ENCODE assay signal across 23 cellular contexts in the genomic region with DNA sequence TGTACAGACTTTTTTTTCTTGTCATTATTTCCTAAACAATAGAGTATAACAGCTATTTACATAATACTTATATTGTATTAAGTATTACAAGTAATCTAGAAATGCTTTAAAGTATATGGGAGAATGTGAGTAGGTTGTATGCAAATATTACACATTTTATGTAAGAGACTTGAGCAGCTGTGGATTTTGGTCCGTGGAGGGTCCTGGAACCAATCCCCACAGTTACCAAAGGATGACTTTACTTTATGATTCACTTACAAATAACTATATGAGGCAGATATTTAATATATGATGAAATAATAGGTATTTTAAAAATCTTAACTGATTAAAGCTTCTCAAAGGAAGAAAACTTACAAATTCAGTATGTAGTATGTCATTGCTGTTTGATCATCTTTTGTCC. TPM values are rescaled to one million over a fixed set of nuclear protein-coding genes. Genes with fewer than 3 reads are reported as not detected.
DNase-seq lines count a peak whose midpoint lies in the region; ATAC-seq and TF ChIP-seq lines count a peak whose summit lies in the region.
"Had no signal": no experiment of that assay in that cellular context is flagged by ENCODE, and none has a peak within 500 bp of the region (broad histone marks: within the 10 kb centered on the region; RNA-seq: fewer than 3 reads in every experiment).

No MANE protein-coding gene starts in this region.

- H3K4ac ChIP-seq in IMR-90 (ENCODE audit: low read depth, low read length): no peak overlapping the region

- H4K5ac ChIP-seq in IMR-90 (ENCODE audit: low read depth, low read length): no peak overlapping the region

- ATAC-seq in IMR-90 (ENCODE audit: low read depth): no peak
- ATAC-seq in gastrocnemius medialis: no peak
- ATAC-seq in HG03280 (IDR thresholded peaks at IDR 0.05; ENCODE audit: unreplicated experiment): no peak
- ATAC-seq: GM12878, GM23338, HCT116 had no signal

- DNase-seq in GM23248: peak; percentile 40
- peak; percentile 74 for DNase-seq in IMR-90
- DNase-seq in epithelial cell of prostate (ENCODE audit: low read depth, low spot score): no peak
- no peak for DNase-seq in gastrocnemius medialis
- DNase-seq in effector memory CD4-positive, alpha-beta T cell: no peak
- no peak for DNase-seq in activated CD4-positive, alpha-beta memory T cell treated with anti-CD3 and anti-CD28 coated beads for 36 hours
- DNase-seq in RWPE1 (ENCODE audit: low spot score): no peak
- DNase-seq: CD4-positive, alpha-beta T cell; COR-L47; DMS79; KG1; NCI-H1105 treated with DMSO at 0.1 percent for 48 hours; NCI-H1694; NCI-H2081 treated with DMSO at 0.1 percent for 48 hours; NCI-H446; NCI-H526 had no signal

- no peak overlapping the region for H4K91ac ChIP-seq in IMR-90 (ENCODE audit: insufficient read depth, low read depth, low read length)

- H3K9me3 ChIP-seq in GM23248 (ENCODE audit: low read depth) (no peaks in the 10 kb centered on the region), IMR-90 (ENCODE audit: control insufficient read depth, insufficient read depth, low read length) (no peaks in the 10 kb centered on the region), gastrocnemius medialis (no peaks in the 10 kb centered on the region)
- H3K9me3 ChIP-seq in effector memory CD4-positive, alpha-beta T cell (ENCODE audit: control insufficient read depth, low read length): no peaks in the 10 kb centered on the region
- H3K9me3 ChIP-seq: BLaER1, SJSA1 had no signal

- BruUV-seq in IMR-90 (replicated peaks; lab: Mats Ljungman, UMichigan): no TSS peak

- no peak overlapping the region for H3K18ac ChIP-seq in IMR-90 (ENCODE audit: low read depth, low read length)

- in situ Hi-C loops in GM23248 (cut with MboI): no loop called here
- in situ Hi-C loops in IMR-90 (cut with MboI; ENCODE audit: low sequenced_read_pairs): no loop called here
- in situ Hi-C loops in gastrocnemius medialis (cut with MboI; ENCODE audit: low sequenced_read_pairs in 4 of 4): no loop called here

- H3K9ac ChIP-seq in GM23248 (no peak overlapping the region), IMR-90 (ENCODE audit: low read depth, low read length) (no peak overlapping the region)
- H3K9ac ChIP-seq: BLaER1 had no signal

- no peak overlapping the region for H4K8ac ChIP-seq in IMR-90 (ENCODE audit: low read depth in 2 of 2, low read length in 2 of 2)

- no peak overlapping the region for H2AK9ac ChIP-seq in IMR-90 (replicated peaks; ENCODE audit: low read depth, low read length, poor library complexity)

- TF ChIP-seq CTCF in IMR-90 (conservative IDR thresholded peaks at IDR 0.05; ENCODE audit: low read depth, low read length): no peak
- no peak for TF ChIP-seq CTCF in gastrocnemius medialis (IDR thresholded peaks at IDR 0.05 in 4 of 5, conservative IDR thresholded peaks at IDR 0.05 in 1 of 5)
- TF ChIP-seq CTCF in RWPE1 (conservative IDR thresholded peaks at IDR 0.05; ENCODE audit: low read depth): no peak

- H3K27me3 Mint-ChIP-seq in activated CD4-positive, alpha-beta memory T cell treated with anti-CD3 and anti-CD28 coated beads for 36 hours: peaks cover 9% of the 10 kb centered on the region

- no peaks in the 10 kb centered on the region for H3K27me3 ChIP-seq in GM23248 (replicated peaks; ENCODE audit: insufficient read depth)
- H3K27me3 ChIP-seq in IMR-90 (ENCODE audit: control insufficient read depth, insufficient read depth, low read length): no peaks in the 10 kb centered on the region
- H3K27me3 ChIP-seq in gastrocnemius medialis: no peaks in the 10 kb centered on the region
- no peaks in the 10 kb centered on the region for H3K27me3 ChIP-seq in effector memory CD4-positive, alpha-beta T cell (replicated peaks; ENCODE audit: control insufficient read depth, insufficient read depth, low read length, poor library complexity, severe bottlenecking)
- H3K27me3 ChIP-seq: BLaER1, SJSA1 had no signal

- no peak overlapping the region for H2BK120ac ChIP-seq in IMR-90 (ENCODE audit: low read depth, low read length)

- intact Hi-C loops in IMR-90 (cut with micrococcal nuclease) (no loop called here), gastrocnemius medialis (cut with DNase I; ENCODE audit: low total_unique reads) (loop anchor here (2.0 kb wide), 2 partner anchors 29 to 57 kb away; partner anchors contain the start of gene PPP2R3A)
- intact Hi-C loops in activated CD4-positive, alpha-beta memory T cell treated with anti-CD3 and anti-CD28 coated beads for 36 hours (cut with micrococcal nuclease): no loop called here

- no peak overlapping the region for H2BK20ac ChIP-seq in IMR-90 (ENCODE audit: low read depth, low read length)

- POLR2A ChIA-PET in IMR-90 (lab: Charles Lee; ENCODE audit: unreplicated experiment): no interaction called here
- POLR2A ChIA-PET in activated CD4-positive, alpha-beta memory T cell treated with anti-CD3 and anti-CD28 coated beads for 36 hours (lab: Charles Lee): no interaction called here
- POLR2A ChIA-PET in RWPE1 (lab: Yijun Ruan, JAX; ENCODE audit: low non-redundant PET): no interaction called here

- H3K9me3 Mint-ChIP-seq in activated CD4-positive, alpha-beta memory T cell treated with anti-CD3 and anti-CD28 coated beads for 36 hours: no peaks in the 10 kb centered on the region
- H3K9me3 Mint-ChIP-seq: CD4-positive, alpha-beta T cell; GM23338 had no signal

- no peaks in the 10 kb centered on the region for H3K9me2 ChIP-seq in GM23248 (ENCODE audit: insufficient read depth)

- CTCF ChIA-PET in IMR-90 (lab: Yijun Ruan, JAX) (interaction anchor here (1.4 kb wide), 1 partner anchor 730 kb away, joined by 3 read pairs; the partner anchor contains the start of gene STAG1), RWPE1 (lab: Yijun Ruan, JAX) (no interaction called here)
- CTCF ChIA-PET in activated CD4-positive, alpha-beta memory T cell treated with anti-CD3 and anti-CD28 coated beads for 36 hours (lab: Charles Lee): interaction anchor here (0.6 kb wide), 1 partner anchor 459 kb away, joined by 3 read pairs; no protein-coding TSS in a partner anchor

- H3F3A ChIP-seq in GM23248 (ENCODE audit: insufficient read depth): 0 out of 2 replicates have a peak, but pooled peaks cover 8% of the 10 kb centered on the region

- H3K27ac Mint-ChIP-seq in activated CD4-positive, alpha-beta memory T cell treated with anti-CD3 and anti-CD28 coated beads for 36 hours: no peak overlapping the region
- H3K27ac Mint-ChIP-seq: CD4-positive, alpha-beta T cell; GM23338 had no signal

- H3K4me3 Mint-ChIP-seq in activated CD4-positive, alpha-beta memory T cell treated with anti-CD3 and anti-CD28 coated beads for 36 hours: no peak overlapping the region
- H3K4me3 Mint-ChIP-seq: CD4-positive, alpha-beta T cell; GM23338 had no signal

- H3K23ac ChIP-seq in IMR-90 (ENCODE audit: low read depth, low read length): no peak overlapping the region

- H2BK5ac ChIP-seq in IMR-90 (ENCODE audit: low read depth, low read length, poor library complexity, severe bottlenecking): no peak overlapping the region

- H3K27ac ChIP-seq in GM23248: peak overlapping the region; percentile 44
- H3K27ac ChIP-seq in IMR-90 (ENCODE audit: insufficient read depth, low read length): no peak overlapping the region
- H3K27ac ChIP-seq in epithelial cell of prostate: peak overlapping the region; percentile 0
- H3K27ac ChIP-seq in gastrocnemius medialis: peak overlapping the region; percentile 78 to 86 (median 82)
- no peak overlapping the region for H3K27ac ChIP-seq in effector memory CD4-positive, alpha-beta T cell (ENCODE audit: insufficient read depth, low read length, poor library complexity, severe bottlenecking)
- no peak overlapping the region for H3K27ac ChIP-seq in RWPE1
- H3K27ac ChIP-seq: BLaER1, HL-60, SJSA1 had no signal

- TF ChIP-seq POLR2A in IMR-90 (IDR thresholded peaks at IDR 0.05; ENCODE audit: low read depth, low read length) (no peak), gastrocnemius medialis (IDR thresholded peaks at IDR 0.05) (no peak)

- H3K79me2 ChIP-seq in GM23248 (ENCODE audit: insufficient read depth): peaks cover 99% of the 10 kb centered on the region

- H2BK15ac ChIP-seq in IMR-90 (ENCODE audit: low read depth, low read length): no peak overlapping the region

- no peak overlapping the region for H3K56ac ChIP-seq in IMR-90 (ENCODE audit: extremely low read depth, insufficient read depth, low read length)

- no peaks in the 10 kb centered on the region for H3K36me3 ChIP-seq in GM23248 (ENCODE audit: low read depth)
- H3K36me3 ChIP-seq in IMR-90 (ENCODE audit: control insufficient read depth, insufficient read depth, low read length): 0 out of 2 replicates have a peak, but pooled peaks cover 1% of the 10 kb centered on the region
- H3K36me3 ChIP-seq in gastrocnemius medialis: no peaks in the 10 kb centered on the region
- no peaks in the 10 kb centered on the region for H3K36me3 ChIP-seq in effector memory CD4-positive, alpha-beta T cell (ENCODE audit: control insufficient read depth, insufficient read depth, low read length)
- H3K36me3 ChIP-seq: BLaER1, SJSA1 had no signal

- dilution Hi-C loops in IMR-90 (cut with HindIII; ENCODE audit: low sequenced_read_pairs, unreplicated experiment): no loop called here

- no peak overlapping the region for H2AFZ ChIP-seq in GM23248
- no peak overlapping the region for H2AFZ ChIP-seq in IMR-90 (replicated peaks; ENCODE audit: low read length, poor library complexity)
- H2AFZ ChIP-seq: GM23338 had no signal

- peaks cover 44% of the 10 kb centered on the region for H3K4me1 ChIP-seq in GM23248 (ENCODE audit: insufficient read depth)
- H3K4me1 ChIP-seq in IMR-90 (ENCODE audit: control insufficient read depth, insufficient read depth, low read length): peaks cover 8% of the 10 kb centered on the region
- peaks cover 75 to 79% of the 10 kb centered on the region in 2 donors for H3K4me1 ChIP-seq in gastrocnemius medialis
- H3K4me1 ChIP-seq in effector memory CD4-positive, alpha-beta T cell (ENCODE audit: control insufficient read depth, insufficient read depth, low read length, poor library complexity, severe bottlenecking): no peaks in the 10 kb centered on the region
- H3K4me1 ChIP-seq: BLaER1, SJSA1 had no signal

- no peak overlapping the region for H2AK5ac ChIP-seq in IMR-90 (ENCODE audit: low read depth, low read length)

- H3K14ac ChIP-seq in IMR-90 (replicated peaks; ENCODE audit: low read depth, low read length): no peak overlapping the region

- H3K9me1 ChIP-seq in IMR-90 (ENCODE audit: insufficient read depth, low read length): peaks cover 3% of the 10 kb centered on the region; the same call in 1 of the 2 replicates

- no peak for TF ChIP-seq RAD21 in IMR-90 (IDR thresholded peaks at IDR 0.05; ENCODE audit: low read length)

- no peaks in the 10 kb centered on the region for H4K20me1 ChIP-seq in GM23248 (ENCODE audit: insufficient read depth)
- H4K20me1 ChIP-seq in IMR-90 (ENCODE audit: insufficient read depth, low read length): no peaks in the 10 kb centered on the region; the same call in 1 of the 2 replicates
- H4K20me1 ChIP-seq: BLaER1 had no signal

- H3K4me2 ChIP-seq in GM23248 (ENCODE audit: unreplicated experiment) (peak overlapping the region; percentile 47), IMR-90 (ENCODE audit: low read depth, low read length) (no peak overlapping the region)
- H3K4me2 ChIP-seq: BLaER1, GM23338 had no signal

- H3K4me3 ChIP-seq in GM23248: no peak overlapping the region
- H3K4me3 ChIP-seq in IMR-90 (ENCODE audit: insufficient read depth, low read depth, low read length): no peak overlapping the region
- H3K4me3 ChIP-seq in gastrocnemius medialis: no peak overlapping the region
- no peak overlapping the region for H3K4me3 ChIP-seq in effector memory CD4-positive, alpha-beta T cell (ENCODE audit: insufficient read depth, low read depth, low read length, poor library complexity, severe bottlenecking)
- H3K4me3 ChIP-seq: BLaER1, GM12878, GM23338, SJSA1 had no signal

- WGBS in GM23248 (ENCODE audit: low coverage in 1 of 2, low lambda C conversion rate in 2 of 2, missing lambda C conversion rate in 2 of 2), 2 experiments: 13 to 24% methylated on average over 1 of the region's 1 CpG
- WGBS in IMR-90 (ENCODE audit: extremely low coverage in 2 of 2, insufficient read length in 1 of 2), 2 experiments: no CpG with 5 or more reads among the region's 1 CpG

- H3K36me3 Mint-ChIP-seq in activated CD4-positive, alpha-beta memory T cell treated with anti-CD3 and anti-CD28 coated beads for 36 hours: no peaks in the 10 kb centered on the region

- peaks cover 18 to 47% of the 10 kb centered on the region in 2 experiments for H3K79me1 ChIP-seq in IMR-90 (ENCODE audit: low read depth in 1 of 2, low read length in 2 of 2)

- no peaks in the 10 kb centered on the region for H3K4me1 Mint-ChIP-seq in activated CD4-positive, alpha-beta memory T cell treated with anti-CD3 and anti-CD28 coated beads for 36 hours (ENCODE audit: low read depth)

RNA-seq across cellular contexts. Expression of gene PPP2R3A, which starts 56.3 kb away (rescaled TPM):
- total RNA-seq in GM23248 (2014; rRNA removed; shearing (Covaris generic)): 21.0 and 22.6 TPM in 2 replicates
- polyA plus RNA-seq in GM23248 (2016; fragmentation: Nextera tagmentation; extraction: Ambion mirVana): 13.1 and 14.2 TPM in 2 replicates
- 37.3 and 46.7 TPM in 2 replicates for total RNA-seq in IMR-90 (2012; rRNA removed)
- polyA plus RNA-seq in IMR-90 (2012; rRNA removed): 10.2 and 11.3 TPM in 2 replicates
- polyA plus RNA-seq in IMR-90 (2012; cell fraction: cytosol; rRNA removed): 2.6 and 5.4 TPM in 2 replicates
- polyA plus RNA-seq in IMR-90 (2012; cell fraction: nucleus; rRNA removed; ENCODE audit: low replicate concordance): 0.97 and 6.1 TPM in 2 replicates
- total RNA-seq in gastrocnemius medialis: 10 to 100 TPM; 16.8 to 30.3 (median 25.6) TPM
- under 1 TPM; 0.17 to 0.33 TPM for total RNA-seq in activated CD4-positive, alpha-beta memory T cell treated with anti-CD3 and anti-CD28 coated beads for 36 hours

Comparison
In these comparisons a context has a peak if more than half of its experiments do, and no peak if none do; other contexts are left out.
1. DNase-seq: peak in GM23248 (single experiment) and IMR-90 (single experiment); none in epithelial cell of prostate (single experiment), gastrocnemius medialis (0 of 2), effector memory CD4-positive, alpha-beta T cell (0 of 3), activated CD4-positive, alpha-beta memory T cell treated with anti-CD3 and anti-CD28 coated beads for 36 hours (single experiment) and RWPE1 (single experiment).
2. H3K27ac ChIP-seq: peak in GM23248 (single experiment), epithelial cell of prostate (single experiment) and gastrocnemius medialis (4 of 4); none in IMR-90 (single experiment), effector memory CD4-positive, alpha-beta T cell (single experiment) and RWPE1 (single experiment).
3. RNA of gene PPP2R3A, which starts 56.3 kb away (total RNA-seq): 37.3 to 46.7 TPM in IMR-90, 16.8 to 30.3 TPM in gastrocnemius medialis and 21.0 to 22.6 TPM in GM23248; 0.17 to 0.33 TPM in activated CD4-positive, alpha-beta memory T cell treated with anti-CD3 and anti-CD28 coated beads for 36 hours; every median in the first group is over 10 times any median in the second.